Comparison of ENCODE assay signal across 26 cellular contexts in the genomic region with DNA sequence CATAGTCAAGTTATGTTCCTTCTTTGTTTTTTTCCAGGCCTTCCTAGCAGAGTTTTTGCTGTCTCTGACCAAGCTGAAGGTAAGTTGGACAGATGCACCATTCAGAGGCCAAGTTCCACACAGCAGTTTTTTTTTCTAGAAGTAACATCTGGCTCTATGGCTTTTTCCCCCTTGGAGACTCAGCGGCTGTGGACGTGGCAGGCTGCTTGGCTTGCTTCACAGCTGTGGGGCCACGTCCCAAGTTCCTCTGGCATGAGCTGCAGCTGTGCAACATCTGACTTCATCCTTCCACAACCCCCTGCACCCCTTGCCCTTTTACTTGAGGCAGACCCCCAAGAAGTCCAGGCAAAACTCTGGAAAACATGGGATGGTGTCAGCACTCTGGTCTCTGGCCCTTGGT. TPM values are rescaled to one million over a fixed set of nuclear protein-coding genes. Genes with fewer than 3 reads are reported as not detected.
DNase-seq lines count a peak whose midpoint lies in the region; ATAC-seq, FAIRE-seq and TF ChIP-seq lines count a peak whose summit lies in the region.
"Had no signal": no experiment of that assay in that cellular context is flagged by ENCODE, and none has a peak within 500 bp of the region (broad histone marks: within the 10 kb centered on the region; RNA-seq: fewer than 3 reads in every experiment).

No MANE protein-coding gene starts in this region.

- H3K9ac ChIP-seq in mammary epithelial cell (ENCODE audit: insufficient read depth, low read length): no peak overlapping the region
- peak overlapping the region; percentile 31 for H3K9ac ChIP-seq in smooth muscle cell (ENCODE audit: low read depth)

- CTCF ChIA-PET in mammary epithelial cell (lab: Charles Lee; ENCODE audit: low non-redundant PET): no interaction called here

- H2AFZ ChIP-seq in mammary epithelial cell (ENCODE audit: low read depth, low read length) (no peak overlapping the region), smooth muscle cell (ENCODE audit: low read depth) (no peak overlapping the region)

- H4K20me1 ChIP-seq in mammary epithelial cell (ENCODE audit: insufficient read depth, low read length): no peaks in the 10 kb centered on the region
- H4K20me1 ChIP-seq in smooth muscle cell (ENCODE audit: low read depth): no peaks in the 10 kb centered on the region

- BruUV-seq in mammary epithelial cell (replicated peaks; lab: Mats Ljungman, UMichigan): no TSS peak

- H3F3A ChIP-seq in smooth muscle cell (ENCODE audit: low read depth): no peaks in the 10 kb centered on the region

- intact Hi-C loops in mammary epithelial cell (cut with micrococcal nuclease) (no loop called here), left cardiac atrium (cut with DNase I) (no loop called here)

- H3K36me3 ChIP-seq in mammary epithelial cell (ENCODE audit: insufficient read depth, low read length) (no peaks in the 10 kb centered on the region), smooth muscle cell (ENCODE audit: low read depth) (no peaks in the 10 kb centered on the region)
- H3K36me3 ChIP-seq: pancreas, right lobe of liver, upper lobe of left lung had no signal

- H3K27me3 ChIP-seq in mammary epithelial cell (ENCODE audit: insufficient read depth, low read length) (no peaks in the 10 kb centered on the region), smooth muscle cell (ENCODE audit: low read depth) (peaks cover 8% of the 10 kb centered on the region)
- H3K27me3 ChIP-seq: pancreas, right lobe of liver, upper lobe of left lung had no signal

- in situ Hi-C loops in mammary epithelial cell (cut with MboI; ENCODE audit: low sequenced_read_pairs in 2 of 2): no loop called here

- TF ChIP-seq CTCF in mammary epithelial cell (conservative IDR thresholded peaks at IDR 0.05 in 1 of 2, IDR thresholded peaks at IDR 0.05 in 1 of 2; ENCODE audit: extremely low read depth in 1 of 2, insufficient read depth in 1 of 2, low read depth in 1 of 2, low read length in 2 of 2) (no peak), smooth muscle cell (IDR thresholded peaks at IDR 0.05; ENCODE audit: borderline replicate concordance, insufficient read depth, poor library complexity, severe bottlenecking) (no peak)

- H3K4me2 ChIP-seq in mammary epithelial cell (ENCODE audit: insufficient read depth, low read depth, low read length): no peak overlapping the region
- H3K4me2 ChIP-seq in smooth muscle cell: no peak overlapping the region

- H3K9me3 ChIP-seq in mammary epithelial cell (replicated peaks; ENCODE audit: insufficient read depth, low read length) (peaks cover 5% of the 10 kb centered on the region), smooth muscle cell (replicated peaks; ENCODE audit: low read depth) (peaks cover 4% of the 10 kb centered on the region)
- H3K9me3 ChIP-seq: pancreas, right lobe of liver, upper lobe of left lung had no signal

- peak; percentile 91 for FAIRE-seq in HTR-8/SVneo (lab: Jason Lieb, UNC)
- FAIRE-seq: GM12891, pancreas had no signal

- DNase-seq in HTR-8/SVneo (ENCODE audit: insufficient read length, low spot score): no peak
- DNase-seq in mammary epithelial cell: no peak
- DNase-seq in left cardiac atrium: peak; percentile 41
- DNase-seq in smooth muscle cell (lab: John Stamatoyannopoulos, UW; ENCODE audit: unreplicated experiment): no peak
- no peak for DNase-seq in substantia nigra (lab: John Stamatoyannopoulos, UW)
- DNase-seq in activated naive CD4-positive, alpha-beta T cell (lab: John Stamatoyannopoulos, UW): no peak
- no peak for DNase-seq in NCI-H526 (lab: John Stamatoyannopoulos, UW)
- DNase-seq: activated CD4-positive, alpha-beta memory T cell treated with anti-CD3 and anti-CD28 coated beads, Interleukin-2, amount 10 ng/mL, durations not matched to agents 7 days and 5 days; activated CD4-positive, CD25-positive, alpha-beta regulatory T cell treated with anti-CD3 and anti-CD28 coated beads, Interleukin-2, amount 50 U/mL, for 72 hours; activated effector memory CD4-positive, alpha-beta T cell treated with Interleukin-2 at 50 U/mL for 16 hours; foreskin melanocyte; HCEC 1CT; hippocampal formation; immature natural killer cell; NCI-H1092 treated with DMSO at 0.1 percent for 48 hours; NCI-H2029; pancreas; right lobe of liver; SIG-M5; stimulated activated CD8-positive, alpha-beta memory T cell treated with anti-CD3 and anti-CD28 coated beads, Interleukin-4, amount 100 ng/mL, for 48 hours had no signal

- peak; percentile 55 to 65 for ATAC-seq in left cardiac atrium
- ATAC-seq: natural killer cell treated with Interleukin-12 subunit alpha and Interleukin-12 subunit beta and Interleukin-15 and Interleukin-18, amount 100 ng/mL, for 72 hours; pancreas; right lobe of liver had no signal

- peaks cover 28% of the 10 kb centered on the region for H3K4me1 ChIP-seq in mammary epithelial cell (ENCODE audit: insufficient read depth, low read length)
- no peaks in the 10 kb centered on the region for H3K4me1 ChIP-seq in smooth muscle cell (ENCODE audit: low read depth)
- H3K4me1 ChIP-seq: pancreas, right lobe of liver had no signal

- 94% methylated on average over 3 of the region's 3 CpGs for WGBS in mammary epithelial cell (ENCODE audit: low coverage, missing lambda C conversion rate)
- WGBS in smooth muscle cell (ENCODE audit: low lambda C conversion rate): 85% methylated on average over 3 of the region's 3 CpGs

- peak overlapping the region; percentile 89 for H3K27ac ChIP-seq in mammary epithelial cell (ENCODE audit: insufficient read depth, low read depth, low read length)
- peak overlapping the region; percentile 81 for H3K27ac ChIP-seq in smooth muscle cell (ENCODE audit: low read depth)
- no peak overlapping the region for H3K27ac ChIP-seq in substantia nigra (ENCODE audit: low read depth, low read length, poor library complexity, severe bottlenecking)
- H3K27ac ChIP-seq: HL-60, pancreas, right lobe of liver had no signal

- dilution Hi-C loops in mammary epithelial cell (cut with HindIII; ENCODE audit: low sequenced_read_pairs): no loop called here

- H3K4me3 ChIP-seq in mammary epithelial cell (replicated peaks in 1 of 3; ENCODE audit: insufficient read depth in 1 of 3, low read depth in 2 of 3, low read length in 3 of 3) (no peak overlapping the region), smooth muscle cell (no peak overlapping the region)
- H3K4me3 ChIP-seq: pancreas, right lobe of liver, upper lobe of left lung had no signal

- H3K79me2 ChIP-seq in mammary epithelial cell (ENCODE audit: insufficient read depth, low read length) (no peaks in the 10 kb centered on the region), smooth muscle cell (ENCODE audit: low read depth) (no peaks in the 10 kb centered on the region)

RNA-seq across cellular contexts. Expression of a gene that starts 24.2 kb away (rescaled TPM):
- total RNA-seq in mammary epithelial cell: 10 to 100 TPM in 1 of 2 donors, 1 to 10 TPM in 1; 4.5 to 10.5 TPM
- 11.2 TPM for polyA plus RNA-seq in mammary epithelial cell
- polyA minus RNA-seq in mammary epithelial cell: 0.93 TPM
- total RNA-seq in left cardiac atrium: 10 to 100 TPM; 19.5 to 27.1 TPM
- total RNA-seq in smooth muscle cell: 4.6 and 5.1 TPM in 2 replicates
- polyA plus RNA-seq in smooth muscle cell: 3.4 and 3.7 TPM in 2 replicates
- total RNA-seq: activated CD4-positive, alpha-beta memory T cell treated with anti-CD3 and anti-CD28 coated beads, Interleukin-2, amount 10 ng/mL, durations not matched to agents 7 days and 5 days; natural killer cell treated with Interleukin-12 subunit alpha and Interleukin-12 subunit beta and Interleukin-15 and Interleukin-18, amount 100 ng/mL, for 72 hours; OCI-LY7 had no signal
- polyA plus RNA-seq: CD14-positive monocyte, immature natural killer cell had no signal
